ENCODE assay signal across 1 cellular context in the genomic region with DNA sequence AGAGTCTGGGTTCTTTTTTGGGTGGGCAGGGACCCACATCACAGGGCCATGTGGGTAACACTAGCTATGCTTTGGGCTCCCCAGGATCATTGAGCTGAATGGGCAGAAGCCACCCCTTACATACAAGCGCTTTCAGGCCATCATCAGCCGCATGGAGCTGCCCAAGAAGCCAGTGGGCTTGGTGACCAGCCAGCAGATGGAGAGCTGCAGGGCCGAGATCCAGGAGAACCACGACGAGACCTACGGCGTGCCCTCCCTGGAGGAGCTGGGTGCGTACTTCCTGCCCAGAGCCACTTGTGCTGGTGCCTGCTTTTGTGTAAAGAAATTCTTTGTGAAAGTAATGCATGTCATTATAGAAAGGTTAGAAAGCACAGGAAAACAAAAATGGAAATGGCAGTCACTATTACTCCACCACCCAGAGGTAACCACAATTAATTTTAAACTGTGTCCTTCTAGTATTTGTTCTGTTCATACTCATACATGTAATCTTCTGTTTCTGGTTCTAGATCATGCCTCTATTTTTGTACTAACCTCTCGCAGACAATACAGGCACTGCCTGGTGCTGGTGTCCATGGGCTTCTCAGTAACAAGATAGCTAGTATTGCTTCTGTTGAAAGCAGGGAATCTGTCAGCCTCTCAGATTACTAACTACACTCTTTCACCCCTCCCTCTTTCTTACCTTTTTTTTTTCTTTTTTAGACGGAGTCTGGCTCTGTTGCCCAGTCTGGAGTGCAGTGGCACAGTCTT.
TF ChIP-seq lines count a peak whose summit lies in the region.

No MANE protein-coding gene starts in this region.

TF ChIP-seq in HepG2, 621 proteins besides CTCF, POLR2A, EP300 and RAD21:
- TF ChIP-seq HDAC6 (IDR thresholded peaks at IDR 0.05; ENCODE audit: low read depth, low read length) (no peak), ZBTB21 (CRISPR knock-in tag; IDR thresholded peaks at IDR 0.05) (no peak), ZFX (CRISPR knock-in tag; IDR thresholded peaks at IDR 0.05; ENCODE audit: low read depth) (no peak), SRY (CRISPR knock-in tag; IDR thresholded peaks at IDR 0.05) (no peak), ZNF10 (CRISPR knock-in tag; IDR thresholded peaks at IDR 0.05; ENCODE audit: borderline replicate concordance, low read depth) (no peak)
- TF ChIP-seq, protein P1, sequence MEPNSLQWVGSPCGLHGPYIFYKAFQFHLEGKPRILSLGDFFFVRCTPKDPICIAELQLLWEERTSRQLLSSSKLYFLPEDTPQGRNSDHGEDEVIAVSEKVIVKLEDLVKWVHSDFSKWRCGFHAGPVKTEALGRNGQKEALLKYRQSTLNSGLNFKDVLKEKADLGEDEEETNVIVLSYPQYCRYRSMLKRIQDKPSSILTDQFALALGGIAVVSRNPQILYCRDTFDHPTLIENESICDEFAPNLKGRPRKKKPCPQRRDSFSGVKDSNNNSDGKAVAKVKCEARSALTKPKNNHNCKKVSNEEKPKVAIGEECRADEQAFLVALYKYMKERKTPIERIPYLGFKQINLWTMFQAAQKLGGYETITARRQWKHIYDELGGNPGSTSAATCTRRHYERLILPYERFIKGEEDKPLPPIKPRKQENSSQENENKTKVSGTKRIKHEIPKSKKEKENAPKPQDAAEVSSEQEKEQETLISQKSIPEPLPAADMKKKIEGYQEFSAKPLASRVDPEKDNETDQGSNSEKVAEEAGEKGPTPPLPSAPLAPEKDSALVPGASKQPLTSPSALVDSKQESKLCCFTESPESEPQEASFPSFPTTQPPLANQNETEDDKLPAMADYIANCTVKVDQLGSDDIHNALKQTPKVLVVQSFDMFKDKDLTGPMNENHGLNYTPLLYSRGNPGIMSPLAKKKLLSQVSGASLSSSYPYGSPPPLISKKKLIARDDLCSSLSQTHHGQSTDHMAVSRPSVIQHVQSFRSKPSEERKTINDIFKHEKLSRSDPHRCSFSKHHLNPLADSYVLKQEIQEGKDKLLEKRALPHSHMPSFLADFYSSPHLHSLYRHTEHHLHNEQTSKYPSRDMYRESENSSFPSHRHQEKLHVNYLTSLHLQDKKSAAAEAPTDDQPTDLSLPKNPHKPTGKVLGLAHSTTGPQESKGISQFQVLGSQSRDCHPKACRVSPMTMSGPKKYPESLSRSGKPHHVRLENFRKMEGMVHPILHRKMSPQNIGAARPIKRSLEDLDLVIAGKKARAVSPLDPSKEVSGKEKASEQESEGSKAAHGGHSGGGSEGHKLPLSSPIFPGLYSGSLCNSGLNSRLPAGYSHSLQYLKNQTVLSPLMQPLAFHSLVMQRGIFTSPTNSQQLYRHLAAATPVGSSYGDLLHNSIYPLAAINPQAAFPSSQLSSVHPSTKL (CRISPR knock-in tag; IDR thresholded peaks at IDR 0.05): no peak
- TF ChIP-seq, protein P2, sequence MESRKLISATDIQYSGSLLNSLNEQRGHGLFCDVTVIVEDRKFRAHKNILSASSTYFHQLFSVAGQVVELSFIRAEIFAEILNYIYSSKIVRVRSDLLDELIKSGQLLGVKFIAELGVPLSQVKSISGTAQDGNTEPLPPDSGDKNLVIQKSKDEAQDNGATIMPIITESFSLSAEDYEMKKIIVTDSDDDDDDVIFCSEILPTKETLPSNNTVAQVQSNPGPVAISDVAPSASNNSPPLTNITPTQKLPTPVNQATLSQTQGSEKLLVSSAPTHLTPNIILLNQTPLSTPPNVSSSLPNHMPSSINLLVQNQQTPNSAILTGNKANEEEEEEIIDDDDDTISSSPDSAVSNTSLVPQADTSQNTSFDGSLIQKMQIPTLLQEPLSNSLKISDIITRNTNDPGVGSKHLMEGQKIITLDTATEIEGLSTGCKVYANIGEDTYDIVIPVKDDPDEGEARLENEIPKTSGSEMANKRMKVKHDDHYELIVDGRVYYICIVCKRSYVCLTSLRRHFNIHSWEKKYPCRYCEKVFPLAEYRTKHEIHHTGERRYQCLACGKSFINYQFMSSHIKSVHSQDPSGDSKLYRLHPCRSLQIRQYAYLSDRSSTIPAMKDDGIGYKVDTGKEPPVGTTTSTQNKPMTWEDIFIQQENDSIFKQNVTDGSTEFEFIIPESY (CRISPR knock-in tag; IDR thresholded peaks at IDR 0.05): no peak
TF ChIP-seq in HepG2: peak in this region for 0.
